Comparison of ENCODE assay signal across 10 cellular contexts in the genomic region with DNA sequence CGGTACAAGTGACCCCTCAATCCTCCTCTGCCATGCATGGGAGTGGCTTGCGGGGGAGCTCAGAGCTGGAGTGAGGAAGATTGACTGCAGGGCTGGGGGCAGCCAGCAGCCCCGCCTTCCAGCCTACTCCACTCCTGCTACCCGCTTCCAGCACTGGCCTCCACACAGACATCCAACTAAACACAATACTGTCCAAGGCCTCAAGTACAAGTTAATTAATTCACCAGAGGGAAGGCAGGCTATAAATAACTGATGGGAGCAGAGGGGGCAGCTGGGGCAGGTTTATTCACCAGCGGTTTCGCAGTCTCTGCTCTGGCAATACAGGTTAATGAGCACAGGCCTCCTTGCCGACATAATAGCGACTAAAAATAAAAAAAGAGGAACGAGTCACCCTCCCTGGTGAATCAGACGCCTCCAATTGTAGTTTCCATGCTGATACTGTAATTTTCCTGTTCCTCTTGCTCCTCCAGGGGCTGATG.
DNase-seq lines count a peak whose midpoint lies in the region; TF ChIP-seq lines count a peak whose summit lies in the region.
"Had no signal": no experiment of that assay in that cellular context is flagged by ENCODE, and none has a peak within 500 bp of the region (broad histone marks: within the 10 kb centered on the region; RNA-seq: fewer than 3 reads in every experiment).

No MANE protein-coding gene starts in this region.

- H3K27me3 ChIP-seq in Karpas-422 (ENCODE audit: low read length): no peaks in the 10 kb centered on the region

- peaks cover 94% of the 10 kb centered on the region for H3K4me1 ChIP-seq in Karpas-422 (ENCODE audit: low read length)
- H3K4me1 ChIP-seq: parathyroid adenoma had no signal

- peak overlapping the region; percentile 52 for H3K9ac ChIP-seq in Karpas-422 (ENCODE audit: low read length)
- H3K9ac ChIP-seq: parathyroid adenoma had no signal

- peaks cover 32% of the 10 kb centered on the region for H3K27me3 Mint-ChIP-seq in activated CD4-positive, alpha-beta T cell treated with anti-CD3 and anti-CD28 coated beads, Interleukin-2, amount 10 ng/mL, durations not matched to agents 7 days and 5 days

- peaks cover 33% of the 10 kb centered on the region for H3K4me1 Mint-ChIP-seq in activated CD4-positive, alpha-beta T cell treated with anti-CD3 and anti-CD28 coated beads, Interleukin-2, amount 10 ng/mL, durations not matched to agents 7 days and 5 days

- H3K9me3 Mint-ChIP-seq in activated CD4-positive, alpha-beta T cell treated with anti-CD3 and anti-CD28 coated beads, Interleukin-2, amount 10 ng/mL, durations not matched to agents 7 days and 5 days: no peaks in the 10 kb centered on the region

- H3K27ac ChIP-seq in Karpas-422 (ENCODE audit: low read length) (peak overlapping the region; percentile 23; the same call in 1 of the 2 replicates), coronary artery (peak overlapping the region in 1 of 2 donors; percentile 34)
- H3K27ac ChIP-seq: parathyroid adenoma had no signal

- no peaks in the 10 kb centered on the region for H3K79me2 ChIP-seq in Karpas-422 (ENCODE audit: low read length)
- H3K79me2 ChIP-seq: parathyroid adenoma had no signal

- H3K9me3 ChIP-seq in Karpas-422 (ENCODE audit: low read length): no peaks in the 10 kb centered on the region

- peak overlapping the region; percentile 38; the same call in 1 of the 2 replicates for H3K4me3 ChIP-seq in Karpas-422 (ENCODE audit: low read length)
- no peak overlapping the region for H3K4me3 ChIP-seq in epithelial cell of esophagus (ENCODE audit: low read length)
- H3K4me3 ChIP-seq in skeletal muscle cell (ENCODE audit: low read depth, low read length): no peak overlapping the region
- H3K4me3 ChIP-seq in coronary artery: no peak overlapping the region

- no peaks in the 10 kb centered on the region for H4K20me1 ChIP-seq in Karpas-422 (ENCODE audit: insufficient read depth, low read depth, low read length)

- POLR2A ChIA-PET in activated CD4-positive, alpha-beta T cell treated with anti-CD3 and anti-CD28 coated beads, Interleukin-2, amount 10 ng/mL, durations not matched to agents 7 days and 5 days (lab: Charles Lee): no interaction called here

- H2AFZ ChIP-seq in Karpas-422 (ENCODE audit: low read length): no peak overlapping the region
- H2AFZ ChIP-seq: parathyroid adenoma had no signal

- DNase-seq in Karpas-422 (peak; percentile 81), NCI-H82 treated with DMSO at 0.1 percent for 48 hours (lab: John Stamatoyannopoulos, UW; ENCODE audit: unreplicated experiment) (peak; percentile 64), epithelial cell of esophagus (ENCODE audit: low read depth) (peak; percentile 24), skeletal muscle cell (ENCODE audit: low read depth) (peak; percentile 32), cerebellum (ENCODE audit: low spot score) (no peak), coronary artery (ENCODE audit: low spot score) (no peak)
- no peak for DNase-seq in activated CD4-positive, alpha-beta T cell treated with anti-CD3 and anti-CD28 coated beads, Interleukin-2, amount 10 ng/mL, durations not matched to agents 7 days and 5 days
- DNase-seq in activated T-cell treated with anti-CD3 and anti-CD28 coated beads, Interleukin-2, amount 50 U/mL, for 48 hours: no peak
- DNase-seq: activated CD4-positive, alpha-beta T cell treated with anti-CD3 and anti-CD28 coated beads for 36 hours had no signal

- H3K9me2 ChIP-seq in Karpas-422 (replicated peaks; ENCODE audit: insufficient read depth, low read length): no peaks in the 10 kb centered on the region

- H3K4me2 ChIP-seq in Karpas-422 (ENCODE audit: low read depth, low read length, poor library complexity, severe bottlenecking): peak overlapping the region; percentile 61

- no peaks in the 10 kb centered on the region for H3K36me3 ChIP-seq in Karpas-422 (ENCODE audit: insufficient read depth, low read length)

- no peak overlapping the region for H3K27ac Mint-ChIP-seq in activated CD4-positive, alpha-beta T cell treated with anti-CD3 and anti-CD28 coated beads, Interleukin-2, amount 10 ng/mL, durations not matched to agents 7 days and 5 days
- H3K27ac Mint-ChIP-seq: activated CD4-positive, alpha-beta T cell treated with anti-CD3 and anti-CD28 coated beads for 36 hours had no signal

- no peak overlapping the region for H3K4me3 Mint-ChIP-seq in activated CD4-positive, alpha-beta T cell treated with anti-CD3 and anti-CD28 coated beads, Interleukin-2, amount 10 ng/mL, durations not matched to agents 7 days and 5 days
- H3K4me3 Mint-ChIP-seq: activated CD4-positive, alpha-beta T cell treated with anti-CD3 and anti-CD28 coated beads for 36 hours had no signal

- CTCF ChIA-PET in activated CD4-positive, alpha-beta T cell treated with anti-CD3 and anti-CD28 coated beads, Interleukin-2, amount 10 ng/mL, durations not matched to agents 7 days and 5 days (lab: Charles Lee): interaction anchor here (0.6 kb wide), 1 partner anchor 11 kb away, joined by 4 read pairs; no protein-coding TSS in a partner anchor

- no peak for TF ChIP-seq CTCF in epithelial cell of esophagus (IDR thresholded peaks at IDR 0.05; ENCODE audit: insufficient read depth, low read depth, low read length, missing control alignments)
- TF ChIP-seq CTCF in coronary artery (IDR thresholded peaks at IDR 0.05): no peak

- no peaks in the 10 kb centered on the region for H3K36me3 Mint-ChIP-seq in activated CD4-positive, alpha-beta T cell treated with anti-CD3 and anti-CD28 coated beads, Interleukin-2, amount 10 ng/mL, durations not matched to agents 7 days and 5 days (ENCODE audit: low read depth)

Comparison
In these comparisons a context has a peak if more than half of its experiments do, and no peak if none do; other contexts are left out.
1. DNase-seq: peak in Karpas-422 (single experiment), NCI-H82 treated with DMSO at 0.1 percent for 48 hours (single experiment), epithelial cell of esophagus (single experiment) and skeletal muscle cell (single experiment); none in activated CD4-positive, alpha-beta T cell treated with anti-CD3 and anti-CD28 coated beads, Interleukin-2, amount 10 ng/mL, durations not matched to agents 7 days and 5 days (single experiment), activated T-cell treated with anti-CD3 and anti-CD28 coated beads, Interleukin-2, amount 50 U/mL, for 48 hours (0 of 2), cerebellum (single experiment) and coronary artery (single experiment).